ENCODE assay signal across 9 cellular contexts in the genomic region with DNA sequence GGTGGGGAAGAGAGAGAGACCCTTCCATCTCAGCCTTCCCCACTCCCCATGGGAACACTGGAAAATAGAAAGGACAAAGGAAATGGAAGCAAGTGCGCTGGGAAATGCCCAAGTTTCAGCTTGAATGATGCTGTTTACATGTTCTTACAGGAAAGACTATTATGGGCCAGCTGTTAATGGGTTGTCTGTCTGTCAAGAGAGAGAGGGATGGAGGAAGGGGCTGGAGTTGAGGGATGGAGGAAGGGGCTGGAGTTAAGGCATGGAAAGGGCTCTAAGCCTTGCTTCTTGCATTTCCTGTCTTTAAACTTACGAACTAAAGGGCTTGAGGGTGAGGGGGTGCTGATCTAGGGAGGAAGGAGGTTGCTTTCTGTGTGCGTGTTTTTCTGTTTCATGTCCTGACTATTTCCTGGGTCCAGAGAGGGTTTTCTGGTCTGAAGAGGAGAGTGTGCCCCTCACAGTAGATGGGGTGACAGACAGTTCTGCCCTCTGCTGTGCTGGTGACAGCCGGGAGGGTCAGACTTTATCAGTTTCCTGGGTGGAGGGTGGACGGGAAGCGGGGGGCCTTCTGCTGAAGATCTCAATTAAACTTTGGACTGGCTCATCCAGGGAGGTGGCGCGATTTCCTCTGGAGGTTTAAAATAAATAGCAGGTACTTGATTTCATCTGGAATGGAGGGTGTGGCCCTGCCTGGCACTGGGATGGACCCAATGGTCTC. TPM values are rescaled to one million over a fixed set of nuclear protein-coding genes. Genes with fewer than 3 reads are reported as not detected.
DNase-seq lines count a peak whose midpoint lies in the region; ATAC-seq and TF ChIP-seq lines count a peak whose summit lies in the region.
"Had no signal": no experiment of that assay in that cellular context is flagged by ENCODE, and none has a peak within 500 bp of the region (broad histone marks: within the 10 kb centered on the region; RNA-seq: fewer than 3 reads in every experiment).

No MANE protein-coding gene starts in this region.

- peaks cover 33% of the 10 kb centered on the region for H3K79me1 ChIP-seq in mesenchymal stem cell (replicated peaks; ENCODE audit: low read length, poor library complexity, severe bottlenecking)

- peaks cover 11% of the 10 kb centered on the region for H3K4me1 ChIP-seq in mesenchymal stem cell (ENCODE audit: control insufficient read depth, insufficient read depth, low read depth, low read length)
- peaks cover 40 to 65% of the 10 kb centered on the region in 2 donors for H3K4me1 ChIP-seq in thyroid gland
- no peaks in the 10 kb centered on the region for H3K4me1 ChIP-seq in effector memory CD4-positive, alpha-beta T cell (ENCODE audit: control insufficient read depth, insufficient read depth, low read length, poor library complexity, severe bottlenecking)

- peak overlapping the region; percentile 92 for H2BK120ac ChIP-seq in mesenchymal stem cell (ENCODE audit: low read depth, low read length)

- peak overlapping the region; percentile 88 to 96 for H3K18ac ChIP-seq in mesenchymal stem cell (ENCODE audit: low read depth in 1 of 2, low read length in 2 of 2)

- peak overlapping the region; percentile 72 for H3K27ac Mint-ChIP-seq in activated T-cell treated with anti-CD3 and anti-CD28 coated beads, Interleukin-2, amount 50 U/mL, for 72 hours
- peak overlapping the region; percentile 76 for H3K27ac Mint-ChIP-seq in activated naive CD8-positive, alpha-beta T cell treated with anti-CD3 and anti-CD28 coated beads, Interleukin-2, amount 50 U/mL, for 24 hours
- no peak overlapping the region for H3K27ac Mint-ChIP-seq in HFFc6

- ATAC-seq in activated T-cell treated with anti-CD3 and anti-CD28 coated beads, Interleukin-2, amount 50 U/mL, for 72 hours (replicated peaks in 1 of 2): no peak
- ATAC-seq in activated T-cell treated with anti-CD3 and anti-CD28 coated beads, Interleukin-2, amount 50 U/mL, for 4 hours: no peak
- ATAC-seq in activated naive CD8-positive, alpha-beta T cell treated with anti-CD3 and anti-CD28 coated beads, Interleukin-2, amount 50 U/mL, for 24 hours: no peak
- no peak for ATAC-seq in HG02870 (IDR thresholded peaks at IDR 0.05; ENCODE audit: unreplicated experiment)

- no peak overlapping the region for H3K9ac ChIP-seq in mesenchymal stem cell (ENCODE audit: low read length)

- H2BK5ac ChIP-seq in mesenchymal stem cell (ENCODE audit: low read depth, low read length, poor library complexity, severe bottlenecking): no peak overlapping the region

- peak overlapping the region; percentile 20 to 61 for H3K4me3 Mint-ChIP-seq in activated T-cell treated with anti-CD3 and anti-CD28 coated beads, Interleukin-2, amount 50 U/mL, for 72 hours
- no peak overlapping the region for H3K4me3 Mint-ChIP-seq in activated T-cell treated with anti-CD3 and anti-CD28 coated beads, Interleukin-2, amount 50 U/mL, for 4 hours
- peak overlapping the region; percentile 12 for H3K4me3 Mint-ChIP-seq in activated naive CD8-positive, alpha-beta T cell treated with anti-CD3 and anti-CD28 coated beads, Interleukin-2, amount 50 U/mL, for 24 hours
- H3K4me3 Mint-ChIP-seq in HFFc6: no peak overlapping the region

- peak overlapping the region; percentile 73 for H4K91ac ChIP-seq in mesenchymal stem cell (ENCODE audit: low read length)

- H3K4me2 ChIP-seq in mesenchymal stem cell (ENCODE audit: low read length, poor library complexity, severe bottlenecking): no peak overlapping the region

- H2BK12ac ChIP-seq in mesenchymal stem cell (ENCODE audit: low read length in 2 of 2): peak overlapping the region; percentile 59 to 80

- no peak overlapping the region for H3K4me3 ChIP-seq in mesenchymal stem cell (ENCODE audit: insufficient read depth in 1 of 2, low read depth in 1 of 2, low read length in 2 of 2)
- H3K4me3 ChIP-seq in thyroid gland (replicated peaks in 1 of 3): no peak overlapping the region
- no peak overlapping the region for H3K4me3 ChIP-seq in effector memory CD4-positive, alpha-beta T cell (ENCODE audit: insufficient read depth, low read depth, low read length, poor library complexity, severe bottlenecking)

- no peaks in the 10 kb centered on the region for H3K27me3 Mint-ChIP-seq in activated T-cell treated with anti-CD3 and anti-CD28 coated beads, Interleukin-2, amount 50 U/mL, for 72 hours (ENCODE audit: low read depth)
- H3K27me3 Mint-ChIP-seq in activated T-cell treated with anti-CD3 and anti-CD28 coated beads, Interleukin-2, amount 50 U/mL, for 4 hours (ENCODE audit: low read depth): no peaks in the 10 kb centered on the region
- H3K27me3 Mint-ChIP-seq in activated naive CD8-positive, alpha-beta T cell treated with anti-CD3 and anti-CD28 coated beads, Interleukin-2, amount 50 U/mL, for 24 hours: no peaks in the 10 kb centered on the region
- peaks cover 1% of the 10 kb centered on the region; the same call in 1 of the 2 replicates for H3K27me3 Mint-ChIP-seq in HFFc6 (ENCODE audit: insufficient read depth)

- H2AK5ac ChIP-seq in mesenchymal stem cell (ENCODE audit: low read length, severe bottlenecking): no peak overlapping the region

- no peak for DNase-seq in activated T-cell treated with anti-CD3 and anti-CD28 coated beads, Interleukin-2, amount 50 U/mL, for 72 hours
- no peak for DNase-seq in activated T-cell treated with anti-CD3 and anti-CD28 coated beads, Interleukin-2, amount 50 U/mL, for 4 hours
- DNase-seq in activated naive CD8-positive, alpha-beta T cell treated with anti-CD3 and anti-CD28 coated beads, Interleukin-2, amount 50 U/mL, for 24 hours: no peak
- DNase-seq in mesenchymal stem cell: peak; percentile 93
- no peak for DNase-seq in thyroid gland
- DNase-seq in HFFc6: no peak
- DNase-seq in effector memory CD4-positive, alpha-beta T cell: no peak
- DNase-seq: stimulated activated CD8-positive, alpha-beta memory T cell treated with anti-CD3 and anti-CD28 coated beads, Interleukin-4, amount 100 ng/mL, for 48 hours had no signal

- H2AFZ ChIP-seq in mesenchymal stem cell (ENCODE audit: low read depth, low read length): no peak overlapping the region

- peak overlapping the region; percentile 66 to 96 for H3K4ac ChIP-seq in mesenchymal stem cell (ENCODE audit: low read depth in 1 of 2, low read length in 2 of 2)

- intact Hi-C loops in thyroid gland (cut with DNase I): no loop called here

- peaks cover 2 to 5% of the 10 kb centered on the region in 2 donors for H3K36me3 Mint-ChIP-seq in activated T-cell treated with anti-CD3 and anti-CD28 coated beads, Interleukin-2, amount 50 U/mL, for 72 hours (ENCODE audit: insufficient read depth in 2 of 2)
- H3K36me3 Mint-ChIP-seq in activated T-cell treated with anti-CD3 and anti-CD28 coated beads, Interleukin-2, amount 50 U/mL, for 4 hours (ENCODE audit: insufficient read depth): peaks cover 5% of the 10 kb centered on the region
- H3K36me3 Mint-ChIP-seq in activated naive CD8-positive, alpha-beta T cell treated with anti-CD3 and anti-CD28 coated beads, Interleukin-2, amount 50 U/mL, for 24 hours (ENCODE audit: low read depth): peaks cover 5% of the 10 kb centered on the region
- no peaks in the 10 kb centered on the region for H3K36me3 Mint-ChIP-seq in HFFc6 (ENCODE audit: low read depth)

- peak overlapping the region; percentile 74 for H2BK15ac ChIP-seq in mesenchymal stem cell (ENCODE audit: low read depth, poor library complexity, severe bottlenecking)

- TF ChIP-seq POLR2A in thyroid gland (IDR thresholded peaks at IDR 0.05): no peak

- WGBS in mesenchymal stem cell: 20% methylated on average over 6 of the region's 8 CpGs
- WGBS in thyroid gland, 2 donors: 75 to 79% methylated on average over 8 of the region's 8 CpGs

- H4K8ac ChIP-seq in mesenchymal stem cell (ENCODE audit: low read length): peak overlapping the region; percentile 97

- H3K27me3 ChIP-seq in mesenchymal stem cell (ENCODE audit: control insufficient read depth in 1 of 2, insufficient read depth in 1 of 2, low read length in 2 of 2) (no peaks in the 10 kb centered on the region), thyroid gland (no peaks in the 10 kb centered on the region)
- no peaks in the 10 kb centered on the region for H3K27me3 ChIP-seq in effector memory CD4-positive, alpha-beta T cell (replicated peaks; ENCODE audit: control insufficient read depth, insufficient read depth, low read length, poor library complexity, severe bottlenecking)

- H3K9me3 Mint-ChIP-seq in activated T-cell treated with anti-CD3 and anti-CD28 coated beads, Interleukin-2, amount 50 U/mL, for 72 hours: peaks cover 0 to 2% of the 10 kb centered on the region in 2 donors
- H3K9me3 Mint-ChIP-seq in activated T-cell treated with anti-CD3 and anti-CD28 coated beads, Interleukin-2, amount 50 U/mL, for 4 hours: peaks cover 4% of the 10 kb centered on the region
- H3K9me3 Mint-ChIP-seq in activated naive CD8-positive, alpha-beta T cell treated with anti-CD3 and anti-CD28 coated beads, Interleukin-2, amount 50 U/mL, for 24 hours: peaks cover 4% of the 10 kb centered on the region
- H3K9me3 Mint-ChIP-seq in HFFc6: no peaks in the 10 kb centered on the region

- TF ChIP-seq CTCF in thyroid gland (IDR thresholded peaks at IDR 0.05) (no peak), HFFc6 (IDR thresholded peaks at IDR 0.05) (no peak)

- H3K36me3 ChIP-seq in mesenchymal stem cell (ENCODE audit: control insufficient read depth in 1 of 2, insufficient read depth in 2 of 2, low read depth in 1 of 2, low read length in 2 of 2): peaks cover 0 to 4% of the 10 kb centered on the region in 2 experiments
- H3K36me3 ChIP-seq in thyroid gland: no peaks in the 10 kb centered on the region
- H3K36me3 ChIP-seq in effector memory CD4-positive, alpha-beta T cell (ENCODE audit: control insufficient read depth, insufficient read depth, low read length): no peaks in the 10 kb centered on the region

- H3K23ac ChIP-seq in mesenchymal stem cell (ENCODE audit: low read length in 2 of 2): peak overlapping the region in 1 of 2 experiments; percentile 70

- peaks cover 71% of the 10 kb centered on the region for H3K4me1 Mint-ChIP-seq in activated T-cell treated with anti-CD3 and anti-CD28 coated beads, Interleukin-2, amount 50 U/mL, for 72 hours (ENCODE audit: low read depth)
- H3K4me1 Mint-ChIP-seq in activated T-cell treated with anti-CD3 and anti-CD28 coated beads, Interleukin-2, amount 50 U/mL, for 4 hours (ENCODE audit: low read depth): peaks cover 46% of the 10 kb centered on the region
- H3K4me1 Mint-ChIP-seq in activated naive CD8-positive, alpha-beta T cell treated with anti-CD3 and anti-CD28 coated beads, Interleukin-2, amount 50 U/mL, for 24 hours: peaks cover 58% of the 10 kb centered on the region
- H3K4me1 Mint-ChIP-seq in HFFc6 (ENCODE audit: low read depth): peaks cover 30% of the 10 kb centered on the region

- peak overlapping the region in 1 of 2 experiments; percentile 30 for H3K14ac ChIP-seq in mesenchymal stem cell (ENCODE audit: low read length in 2 of 2)

- no peak overlapping the region for H3K27ac ChIP-seq in mesenchymal stem cell (ENCODE audit: low read length, poor library complexity, severe bottlenecking)
- peak overlapping the region; percentile 73 to 86 (median 82) for H3K27ac ChIP-seq in thyroid gland
- no peak overlapping the region for H3K27ac ChIP-seq in effector memory CD4-positive, alpha-beta T cell (ENCODE audit: insufficient read depth, low read length, poor library complexity, severe bottlenecking)

- H3K9me3 ChIP-seq in mesenchymal stem cell (ENCODE audit: control insufficient read depth, low read length): no peaks in the 10 kb centered on the region
- no peaks in the 10 kb centered on the region for H3K9me3 ChIP-seq in thyroid gland
- H3K9me3 ChIP-seq in effector memory CD4-positive, alpha-beta T cell (ENCODE audit: control insufficient read depth, low read length): no peaks in the 10 kb centered on the region

RNA-seq across cellular contexts. Expression of a gene that starts 30.5 kb away (rescaled TPM):
- 10 to 100 TPM; 24.8 to 28.1 TPM for total RNA-seq in activated T-cell treated with anti-CD3 and anti-CD28 coated beads, Interleukin-2, amount 50 U/mL, for 72 hours
- 10 to 100 TPM; 14.0 to 15.6 (median 15.3) TPM for total RNA-seq in activated T-cell treated with anti-CD3 and anti-CD28 coated beads, Interleukin-2, amount 50 U/mL, for 4 hours
- 56.5 TPM for polyA plus RNA-seq in mesenchymal stem cell (2013, experiment 1 of 2)
- polyA plus RNA-seq in mesenchymal stem cell (2013, experiment 2 of 2): 57.3 TPM
- 10 to 100 TPM in 3 of 4 donors, 1 to 10 TPM in 1; 9.2 to 27.3 (median 15.0) TPM for total RNA-seq in thyroid gland
- 10 to 100 TPM in 4 of 6 experiments, 1 to 10 TPM in 2; 9.7 to 16.8 (median 15.9) TPM for total RNA-seq in HFFc6 (2021; fragmentation: NEBNext Ultra II Directional; extraction: Animal tissue kit (Norgen Biotek cat#: 25700))

RNA-seq across cellular contexts. Expression of a gene that starts 59.3 kb away (rescaled TPM):
- total RNA-seq in activated T-cell treated with anti-CD3 and anti-CD28 coated beads, Interleukin-2, amount 50 U/mL, for 72 hours: 100 to 1,000 TPM; 125 to 134 TPM
- 100 to 1,000 TPM; 155 to 182 (median 167) TPM for total RNA-seq in activated T-cell treated with anti-CD3 and anti-CD28 coated beads, Interleukin-2, amount 50 U/mL, for 4 hours
- 95.8 TPM for polyA plus RNA-seq in mesenchymal stem cell (2013, experiment 1 of 2)
- polyA plus RNA-seq in mesenchymal stem cell (2013, experiment 2 of 2): 97.4 TPM
- total RNA-seq in thyroid gland: 100 to 1,000 TPM; 137 to 299 (median 243) TPM
- 100 to 1,000 TPM; 156 to 183 (median 171) TPM for total RNA-seq in HFFc6 (2021; fragmentation: NEBNext Ultra II Directional; extraction: Animal tissue kit (Norgen Biotek cat#: 25700))

Comparison
In these comparisons a context has a peak if more than half of its experiments do, and no peak if none do; other contexts are left out.
1. H3K4me3 Mint-ChIP-seq: peak in activated T-cell treated with anti-CD3 and anti-CD28 coated beads, Interleukin-2, amount 50 U/mL, for 72 hours (2 of 2) and activated naive CD8-positive, alpha-beta T cell treated with anti-CD3 and anti-CD28 coated beads, Interleukin-2, amount 50 U/mL, for 24 hours (single experiment); none in activated T-cell treated with anti-CD3 and anti-CD28 coated beads, Interleukin-2, amount 50 U/mL, for 4 hours (single experiment) and HFFc6 (single experiment).
2. H3K27ac ChIP-seq: peak in thyroid gland (3 of 3); none in mesenchymal stem cell (single experiment) and effector memory CD4-positive, alpha-beta T cell (single experiment).